Comparison of ENCODE assay signal across 13 cellular contexts in the genomic region with DNA sequence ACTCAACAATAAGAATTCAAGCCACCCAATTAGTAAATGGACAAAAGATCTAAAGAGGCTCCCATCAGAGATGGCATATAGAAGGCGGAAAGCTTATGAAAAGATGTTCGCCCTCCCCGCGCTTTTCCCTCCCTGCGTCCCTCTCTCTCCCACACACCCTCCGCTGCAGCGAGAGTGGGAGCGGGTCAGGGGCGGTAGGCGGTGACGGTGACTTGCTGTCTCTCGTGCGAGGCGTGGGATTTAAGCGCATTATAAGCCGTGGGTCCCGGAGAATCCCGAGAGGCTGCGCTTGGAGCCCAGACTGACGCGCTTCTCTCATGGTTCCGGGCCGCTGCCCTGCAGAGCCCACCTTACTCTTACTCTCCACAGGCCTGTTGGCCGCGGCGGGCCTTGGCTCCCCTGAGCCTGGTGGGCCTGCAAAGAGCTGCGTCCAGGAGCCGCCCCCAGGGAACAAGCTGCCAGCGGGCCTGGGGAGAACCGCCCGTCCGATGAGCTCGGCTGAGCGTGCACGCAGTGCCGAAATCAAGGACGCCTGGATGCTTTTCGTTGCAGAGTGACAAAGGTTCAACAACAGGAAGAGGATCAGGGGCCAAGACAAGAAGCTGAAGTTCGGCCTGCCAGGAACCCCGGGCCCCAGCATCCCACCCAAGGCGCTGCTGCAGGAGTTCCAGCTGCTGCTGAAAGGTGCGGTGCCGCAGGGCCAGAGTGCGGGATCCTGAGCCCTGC. TPM values are rescaled to one million over a fixed set of nuclear protein-coding genes. Genes with fewer than 3 reads are reported as not detected.
DNase-seq lines count a peak whose midpoint lies in the region; ATAC-seq and TF ChIP-seq lines count a peak whose summit lies in the region.
"Had no signal": no experiment of that assay in that cellular context is flagged by ENCODE, and none has a peak within 500 bp of the region (broad histone marks: within the 10 kb centered on the region; RNA-seq: fewer than 3 reads in every experiment).

No MANE protein-coding gene starts in this region.

- no peak overlapping the region for H3K4ac ChIP-seq in trophoblast cell (ENCODE audit: low read depth, low read length)

- intact Hi-C loops in activated CD4-positive, alpha-beta memory T cell treated with anti-CD3 and anti-CD28 coated beads for 36 hours (cut with micrococcal nuclease), result loop anchor here (10.0 kb wide), 1 partner anchor 68 kb away; a partner anchor contains a TSS

- H3K27ac ChIP-seq in trophoblast cell (ENCODE audit: low read depth, low read length), result no peak overlapping the region
- no peak overlapping the region for H3K27ac ChIP-seq in substantia nigra (ENCODE audit: low read depth, low read length, poor library complexity, severe bottlenecking)
- H3K27ac ChIP-seq: WERI-Rb-1 had no signal

- no peaks in the 10 kb centered on the region for H3K79me1 ChIP-seq in trophoblast cell (ENCODE audit: low read length)

- H3K27ac Mint-ChIP-seq in activated CD4-positive, alpha-beta memory T cell treated with anti-CD3 and anti-CD28 coated beads, Interleukin-2, amount 10 ng/mL, durations not matched to agents 7 days and 5 days, result no peak overlapping the region
- no peak overlapping the region for H3K27ac Mint-ChIP-seq in activated CD4-positive, alpha-beta memory T cell treated with anti-CD3 and anti-CD28 coated beads for 36 hours
- no peak overlapping the region for H3K27ac Mint-ChIP-seq in WTC11

- H3K4me3 ChIP-seq in trophoblast cell (ENCODE audit: low read depth, low read length), result peak overlapping the region; percentile 50

- no peaks in the 10 kb centered on the region for H3K9me3 Mint-ChIP-seq in activated CD4-positive, alpha-beta memory T cell treated with anti-CD3 and anti-CD28 coated beads, Interleukin-2, amount 10 ng/mL, durations not matched to agents 7 days and 5 days
- H3K9me3 Mint-ChIP-seq in activated CD4-positive, alpha-beta memory T cell treated with anti-CD3 and anti-CD28 coated beads for 36 hours, result no peaks in the 10 kb centered on the region
- H3K9me3 Mint-ChIP-seq in WTC11, result no peaks in the 10 kb centered on the region

- H3K4me3 Mint-ChIP-seq in activated CD4-positive, alpha-beta memory T cell treated with anti-CD3 and anti-CD28 coated beads, Interleukin-2, amount 10 ng/mL, durations not matched to agents 7 days and 5 days, result peak overlapping the region; percentile 11
- no peak overlapping the region for H3K4me3 Mint-ChIP-seq in activated CD4-positive, alpha-beta memory T cell treated with anti-CD3 and anti-CD28 coated beads for 36 hours
- peak overlapping the region; percentile 54 for H3K4me3 Mint-ChIP-seq in WTC11

- H3K4me2 ChIP-seq in trophoblast cell (ENCODE audit: low read length), result no peak overlapping the region

- no peak overlapping the region for H3K9ac ChIP-seq in trophoblast cell (ENCODE audit: low read length)

- H3K18ac ChIP-seq in trophoblast cell (ENCODE audit: low read length), result no peak overlapping the region

- POLR2A ChIA-PET in activated CD4-positive, alpha-beta memory T cell treated with anti-CD3 and anti-CD28 coated beads, Interleukin-2, amount 10 ng/mL, durations not matched to agents 7 days and 5 days (lab: Charles Lee), result no interaction called here
- POLR2A ChIA-PET in activated CD4-positive, alpha-beta memory T cell treated with anti-CD3 and anti-CD28 coated beads for 36 hours (lab: Charles Lee), result no interaction called here
- POLR2A ChIA-PET in WTC11 (lab: Charles Lee), result no interaction called here

- H2AFZ ChIP-seq in trophoblast cell (ENCODE audit: insufficient read depth, low read length, poor library complexity), result no peak overlapping the region

- TF ChIP-seq CTCF in WTC11 (IDR thresholded peaks at IDR 0.05), result no peak

- H3K27me3 ChIP-seq in trophoblast cell (ENCODE audit: insufficient read depth, low read length), result peaks cover 33% of the 10 kb centered on the region

- H2AK5ac ChIP-seq in trophoblast cell (ENCODE audit: low read length), result no peak overlapping the region

- H2BK12ac ChIP-seq in trophoblast cell (ENCODE audit: low read length), result no peak overlapping the region

- H3K27me3 Mint-ChIP-seq in activated CD4-positive, alpha-beta memory T cell treated with anti-CD3 and anti-CD28 coated beads, Interleukin-2, amount 10 ng/mL, durations not matched to agents 7 days and 5 days, result peaks cover 50% of the 10 kb centered on the region
- H3K27me3 Mint-ChIP-seq in activated CD4-positive, alpha-beta memory T cell treated with anti-CD3 and anti-CD28 coated beads for 36 hours, result peaks cover 40% of the 10 kb centered on the region
- peaks cover 62% of the 10 kb centered on the region for H3K27me3 Mint-ChIP-seq in WTC11 (ENCODE audit: low read depth)

- H3K79me2 ChIP-seq in trophoblast cell (ENCODE audit: control insufficient read depth, insufficient read depth, low read length, poor library complexity), result no peaks in the 10 kb centered on the region

- no peak overlapping the region for H2BK120ac ChIP-seq in trophoblast cell (ENCODE audit: insufficient read depth, low read length, poor library complexity)

- WGBS in trophoblast cell (ENCODE audit: extremely low coverage, insufficient coverage, insufficient read length), result no CpG with 5 or more reads among the region's 44 CpGs

- CTCF ChIA-PET in activated CD4-positive, alpha-beta memory T cell treated with anti-CD3 and anti-CD28 coated beads, Interleukin-2, amount 10 ng/mL, durations not matched to agents 7 days and 5 days (lab: Charles Lee), result interaction anchor here (1.5 to 2.2 kb wide), 2 partner anchors 12 to 16 kb away, joined by 3 to 7 read pairs; no protein-coding TSS in a partner anchor
- CTCF ChIA-PET in activated CD4-positive, alpha-beta memory T cell treated with anti-CD3 and anti-CD28 coated beads for 36 hours (lab: Charles Lee), result interaction anchor here (3.8 kb wide), 1 partner anchor 15 kb away, joined by 24 read pairs; no protein-coding TSS in a partner anchor
- CTCF ChIA-PET in WTC11 (lab: Charles Lee), result interaction anchor here (1.0 to 2.8 kb wide), 4 partner anchors 16 to 100 kb away, joined by 4 to 28 read pairs (median 4); no protein-coding TSS in a partner anchor

- H4K12ac ChIP-seq in trophoblast cell (ENCODE audit: low read depth, low read length), result no peak overlapping the region

- H3K9me3 ChIP-seq in trophoblast cell (ENCODE audit: insufficient read depth, low read depth, low read length), result peaks cover 9% of the 10 kb centered on the region

- H3K36me3 ChIP-seq in trophoblast cell (ENCODE audit: control insufficient read depth in 1 of 2, insufficient read depth in 2 of 2, low read length in 2 of 2), result no peaks in the 10 kb centered on the region
- H3K36me3 ChIP-seq: WERI-Rb-1 had no signal

- peaks cover 6 to 15% of the 10 kb centered on the region in 2 experiments for H3K4me1 ChIP-seq in trophoblast cell (ENCODE audit: control insufficient read depth in 1 of 2, insufficient read depth in 2 of 2, low read length in 2 of 2)

- DNase-seq in activated CD4-positive, alpha-beta memory T cell treated with anti-CD3 and anti-CD28 coated beads, Interleukin-2, amount 10 ng/mL, durations not matched to agents 7 days and 5 days, result no peak
- DNase-seq in activated CD4-positive, alpha-beta memory T cell treated with anti-CD3 and anti-CD28 coated beads for 36 hours, result no peak
- peak; percentile 36 for DNase-seq in ELF-1 (ENCODE audit: low read depth, low spot score)
- no peak for DNase-seq in WTC11 (ENCODE audit: low spot score)
- DNase-seq in trophoblast cell, result no peak
- no peak for DNase-seq in NK-92 (lab: John Stamatoyannopoulos, UW; ENCODE audit: unreplicated experiment)
- DNase-seq in substantia nigra (lab: John Stamatoyannopoulos, UW), result no peak
- DNase-seq in LoVo (ENCODE audit: low spot score), result no peak
- DNase-seq: activated T-cell treated with anti-CD3 and anti-CD28 coated beads for 4 hours, mesenchymal stem cell, NCI-H1048, PC-3, WERI-Rb-1 had no signal

- H3K23ac ChIP-seq in trophoblast cell (ENCODE audit: low read length), result no peak overlapping the region

- H3K36me3 Mint-ChIP-seq in activated CD4-positive, alpha-beta memory T cell treated with anti-CD3 and anti-CD28 coated beads, Interleukin-2, amount 10 ng/mL, durations not matched to agents 7 days and 5 days (ENCODE audit: low read depth), result no peaks in the 10 kb centered on the region
- peaks cover 2% of the 10 kb centered on the region for H3K36me3 Mint-ChIP-seq in activated CD4-positive, alpha-beta memory T cell treated with anti-CD3 and anti-CD28 coated beads for 36 hours
- H3K36me3 Mint-ChIP-seq in WTC11, result no peaks in the 10 kb centered on the region

- no peak for ATAC-seq in WTC11

- peaks cover 18% of the 10 kb centered on the region for H3K4me1 Mint-ChIP-seq in activated CD4-positive, alpha-beta memory T cell treated with anti-CD3 and anti-CD28 coated beads, Interleukin-2, amount 10 ng/mL, durations not matched to agents 7 days and 5 days
- H3K4me1 Mint-ChIP-seq in activated CD4-positive, alpha-beta memory T cell treated with anti-CD3 and anti-CD28 coated beads for 36 hours (ENCODE audit: low read depth), result peaks cover 15% of the 10 kb centered on the region
- peaks cover 20% of the 10 kb centered on the region for H3K4me1 Mint-ChIP-seq in WTC11

- H4K8ac ChIP-seq in trophoblast cell (ENCODE audit: low read depth, low read length), result no peak overlapping the region

- H3K14ac ChIP-seq in trophoblast cell (ENCODE audit: low read length), result no peak overlapping the region

- H4K91ac ChIP-seq in trophoblast cell (ENCODE audit: low read depth, low read length), result no peak overlapping the region

- no peak overlapping the region for H2BK5ac ChIP-seq in trophoblast cell (ENCODE audit: low read depth, low read length, poor library complexity)

TF ChIP-seq in WTC11, 78 proteins besides CTCF, POLR2A, EP300 and RAD21:
- 0 out of 2 replicates have a peak, but pooled peaks have one; percentile 19 for TF ChIP-seq ZNF121 (CRISPR knock-in tag; IDR thresholded peaks at IDR 0.05)
- no peak for TF ChIP-seq ETV6 (CRISPR knock-in tag; IDR thresholded peaks at IDR 0.05)
TF ChIP-seq in WTC11: peak in this region for 1.

RNA-seq across cellular contexts. Expression of a gene that starts 42.6 kb away (rescaled TPM):
- total RNA-seq in activated CD4-positive, alpha-beta memory T cell treated with anti-CD3 and anti-CD28 coated beads, Interleukin-2, amount 10 ng/mL, durations not matched to agents 7 days and 5 days, result 10 to 100 TPM; 27.0 to 28.2 TPM
- total RNA-seq in activated CD4-positive, alpha-beta memory T cell treated with anti-CD3 and anti-CD28 coated beads for 36 hours, result 10 to 100 TPM; 16.5 to 17.2 TPM
- total RNA-seq in WTC11 (2021), result 30.8 to 38.7 TPM (median 31.4 TPM) in 3 replicates
- polyA plus RNA-seq in trophoblast cell (2013), result 25.7 and 26.4 TPM in 2 replicates
